Comparison of ENCODE assay signal across 14 cellular contexts in genomic region chr17:40605301-40605700, GRCh38. TPM values are rescaled to one million over a fixed set of nuclear protein-coding genes. Genes with fewer than 3 reads are reported as not detected.
DNase-seq lines count a peak whose midpoint lies in the region; ATAC-seq lines count a peak whose summit lies in the region.
"Had no signal": no experiment of that assay in that cellular context is flagged by ENCODE, and none has a peak within 500 bp of the region (broad histone marks: within the 10 kb centered on the region; RNA-seq: fewer than 3 reads in every experiment).

No MANE protein-coding gene starts in this region.

- no peaks in the 10 kb centered on the region for H3K36me3 Mint-ChIP-seq in immature natural killer cell

- peak overlapping the region in 5 of 6 donors; percentile 27 to 71 (median 53) for H3K27ac Mint-ChIP-seq in immature natural killer cell

- DNase-seq in T-helper 9 cell (peak; percentile 38), immature natural killer cell (no peak), substantia nigra (lab: John Stamatoyannopoulos, UW) (no peak), NCI-H1436 treated with DMSO at 0.1 percent for 48 hours (lab: John Stamatoyannopoulos, UW) (no peak), UCSD-AML1 (lab: John Stamatoyannopoulos, UW; ENCODE audit: unreplicated experiment) (no peak)
- DNase-seq in activated T-cell treated with anti-CD3 and anti-CD28 coated beads, Interleukin-2, amount 50 U/mL, for 48 hours, result peak; percentile 80 to 83
- peak; percentile 79 for DNase-seq in stimulated activated CD8-positive, alpha-beta memory T cell treated with anti-CD3 and anti-CD28 coated beads, Interleukin-4, amount 100 ng/mL, for 48 hours
- DNase-seq: NCI-H1092, NCI-H82, upper lobe of right lung had no signal

- peaks cover 38 to 48% of the 10 kb centered on the region in 2 donors for H3K4me1 Mint-ChIP-seq in immature natural killer cell
- H3K4me1 Mint-ChIP-seq: neural crest cell had no signal

- no peak for ATAC-seq in HG03521 (IDR thresholded peaks at IDR 0.05; ENCODE audit: unreplicated experiment)
- ATAC-seq: upper lobe of right lung had no signal

- peaks cover 1 to 5% (median 2%) of the 10 kb centered on the region in 3 donors for H3K27me3 Mint-ChIP-seq in immature natural killer cell (ENCODE audit: low read depth in 3 of 3)

- H3K9me3 Mint-ChIP-seq in immature natural killer cell, result no peaks in the 10 kb centered on the region
- H3K9me3 Mint-ChIP-seq: neural crest cell had no signal

- H3K4me3 Mint-ChIP-seq in immature natural killer cell, result peak overlapping the region in 3 of 5 donors; percentile 9 to 21 (median 12)
- H3K4me3 Mint-ChIP-seq: neural crest cell had no signal

- no peak overlapping the region for H3K27ac ChIP-seq in substantia nigra (ENCODE audit: low read depth, low read length, poor library complexity, severe bottlenecking)
- H3K27ac ChIP-seq: BLaER1 treated with 17β-estradiol and CSF1 and Interleukin-3, amounts not matched to agents 10 nM and 100 nM; SK-N-MC; upper lobe of right lung had no signal

RNA-seq across cellular contexts. Expression of gene CCR7, which starts 40.0 kb away (rescaled TPM):
- polyA plus RNA-seq in immature natural killer cell, result 10 to 100 TPM; 29.6 to 50.9 (median 43.2) TPM

RNA-seq across cellular contexts. Expression of gene SMARCE1, which starts 42.3 kb away (rescaled TPM):
- 100 to 1,000 TPM; 196 to 261 (median 223) TPM for polyA plus RNA-seq in immature natural killer cell

RNA-seq across cellular contexts. Expression of gene KRT222, which starts 59.7 kb away (rescaled TPM):
- not detected for polyA plus RNA-seq in immature natural killer cell

Comparison
In these comparisons a context has a peak if more than half of its experiments do, and no peak if none do; other contexts are left out.
1. DNase-seq: peak in T-helper 9 cell (single experiment), activated T-cell treated with anti-CD3 and anti-CD28 coated beads, Interleukin-2, amount 50 U/mL, for 48 hours (2 of 2) and stimulated activated CD8-positive, alpha-beta memory T cell treated with anti-CD3 and anti-CD28 coated beads, Interleukin-4, amount 100 ng/mL, for 48 hours (single experiment); none in immature natural killer cell (0 of 3), substantia nigra (0 of 49), NCI-H1436 treated with DMSO at 0.1 percent for 48 hours (single experiment) and UCSD-AML1 (single experiment).